15 cellular contexts compared by ENCODE assay signal in the genomic region with DNA sequence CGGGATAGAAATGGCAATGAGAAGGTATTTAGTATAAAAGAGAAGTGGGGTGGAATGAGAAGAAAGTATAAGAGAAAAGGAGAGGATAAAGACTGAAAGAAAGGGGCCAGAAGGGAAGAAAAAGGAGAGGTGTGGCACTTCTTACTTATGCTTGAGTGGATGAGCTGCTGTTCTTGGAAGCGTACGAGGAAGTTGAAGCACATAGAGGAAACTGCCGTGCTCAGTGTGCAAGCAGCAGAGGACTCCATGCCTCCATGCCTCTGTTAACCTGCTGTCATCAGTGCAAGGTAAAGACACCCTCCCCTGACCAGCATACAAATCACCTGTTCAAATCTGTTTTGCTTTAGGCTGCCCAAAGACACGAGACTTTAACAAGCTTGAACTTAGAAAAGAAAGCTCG. TPM values are rescaled to one million over a fixed set of nuclear protein-coding genes. Genes with fewer than 3 reads are reported as not detected.
DNase-seq lines count a peak whose midpoint lies in the region; ATAC-seq and TF ChIP-seq lines count a peak whose summit lies in the region.
"Had no signal": no experiment of that assay in that cellular context is flagged by ENCODE, and none has a peak within 500 bp of the region (broad histone marks: within the 10 kb centered on the region; RNA-seq: fewer than 3 reads in every experiment).

No MANE protein-coding gene starts in this region.

- peaks cover 20% of the 10 kb centered on the region for H3K4me1 Mint-ChIP-seq in activated CD4-positive, alpha-beta T cell treated with anti-CD3 and anti-CD28 coated beads, Interleukin-2, amount 10 ng/mL, durations not matched to agents 24 days and 14 days
- peaks cover 64% of the 10 kb centered on the region for H3K4me1 Mint-ChIP-seq in activated naive CD8-positive, alpha-beta T cell treated with anti-CD3 and anti-CD28 coated beads, Interleukin-2, amount 50 U/mL, for 24 hours
- H3K4me1 Mint-ChIP-seq in neural progenitor cell = peaks cover 3% of the 10 kb centered on the region

- no peak overlapping the region for H3K9ac ChIP-seq in neural progenitor cell

- H3K4me2 ChIP-seq in neural progenitor cell = peak overlapping the region; percentile 27

- 65 to 75% methylated on average over 6 of the region's 6 CpGs for WGBS in sigmoid colon, 2 donors

- H3K79me2 ChIP-seq in neural progenitor cell (ENCODE audit: low read depth) = peaks cover 11% of the 10 kb centered on the region

- ATAC-seq in activated naive CD8-positive, alpha-beta T cell treated with anti-CD3 and anti-CD28 coated beads, Interleukin-2, amount 50 U/mL, for 24 hours = no peak
- no peak for ATAC-seq in GM21423 (IDR thresholded peaks at IDR 0.05; ENCODE audit: unreplicated experiment)

- no peaks in the 10 kb centered on the region for H3K9me3 Mint-ChIP-seq in activated CD4-positive, alpha-beta T cell treated with anti-CD3 and anti-CD28 coated beads, Interleukin-2, amount 10 ng/mL, durations not matched to agents 24 days and 14 days
- H3K9me3 Mint-ChIP-seq in activated naive CD8-positive, alpha-beta T cell treated with anti-CD3 and anti-CD28 coated beads, Interleukin-2, amount 50 U/mL, for 24 hours = no peaks in the 10 kb centered on the region
- no peaks in the 10 kb centered on the region for H3K9me3 Mint-ChIP-seq in neural progenitor cell

- H3F3A ChIP-seq in neural progenitor cell (ENCODE audit: low read depth) = no peaks in the 10 kb centered on the region

- no peak for DNase-seq in activated CD4-positive, alpha-beta T cell treated with anti-CD3 and anti-CD28 coated beads, Interleukin-2, amount 10 ng/mL, durations not matched to agents 24 days and 14 days
- no peak for DNase-seq in activated CD4-positive, alpha-beta T cell treated with anti-CD3 and anti-CD28 coated beads for 1 hour
- DNase-seq in MV-4-11 (lab: John Stamatoyannopoulos, UW) = peak; percentile 41
- no peak for DNase-seq in activated naive CD8-positive, alpha-beta T cell treated with anti-CD3 and anti-CD28 coated beads, Interleukin-2, amount 50 U/mL, for 24 hours
- DNase-seq in neural progenitor cell (ENCODE audit: low spot score) = no peak
- DNase-seq in sigmoid colon = no peak
- no peak for DNase-seq in HuH-7 (ENCODE audit: low spot score)
- DNase-seq: anterior cingulate cortex, hypothalamus, NCI-H2171 treated with DMSO at 0.1 percent for 48 hours, SHP77 treated with DMSO at 0.1 percent for 48 hours had no signal

- no peak for TF ChIP-seq POLR2A in sigmoid colon (IDR thresholded peaks at IDR 0.05)

- H3K4me3 ChIP-seq in neural progenitor cell = no peak overlapping the region
- H3K4me3 ChIP-seq in sigmoid colon = no peak overlapping the region
- H3K4me3 ChIP-seq: lung, skin epidermis had no signal

- no peak for TF ChIP-seq EP300 in sigmoid colon (IDR thresholded peaks at IDR 0.05)

- H3K27ac Mint-ChIP-seq in activated CD4-positive, alpha-beta T cell treated with anti-CD3 and anti-CD28 coated beads, Interleukin-2, amount 10 ng/mL, durations not matched to agents 24 days and 14 days = peak overlapping the region; percentile 1
- peak overlapping the region; percentile 56 for H3K27ac Mint-ChIP-seq in activated naive CD8-positive, alpha-beta T cell treated with anti-CD3 and anti-CD28 coated beads, Interleukin-2, amount 50 U/mL, for 24 hours
- no peak overlapping the region for H3K27ac Mint-ChIP-seq in neural progenitor cell

- H3K4me3 Mint-ChIP-seq in activated CD4-positive, alpha-beta T cell treated with anti-CD3 and anti-CD28 coated beads, Interleukin-2, amount 10 ng/mL, durations not matched to agents 24 days and 14 days = no peak overlapping the region
- H3K4me3 Mint-ChIP-seq in activated naive CD8-positive, alpha-beta T cell treated with anti-CD3 and anti-CD28 coated beads, Interleukin-2, amount 50 U/mL, for 24 hours = no peak overlapping the region
- H3K4me3 Mint-ChIP-seq in neural progenitor cell = no peak overlapping the region

- H3K27ac ChIP-seq in neural progenitor cell (no peak overlapping the region), sigmoid colon (no peak overlapping the region)
- H3K27ac ChIP-seq: VCaP had no signal

- H3K4me1 ChIP-seq in neural progenitor cell (no peaks in the 10 kb centered on the region), sigmoid colon (peaks cover 0 to 8% (median 4%) of the 10 kb centered on the region in 4 donors)

- no peak overlapping the region for H2AFZ ChIP-seq in neural progenitor cell (replicated peaks)

- no peaks in the 10 kb centered on the region for H3K9me3 ChIP-seq in neural progenitor cell (ENCODE audit: low read depth)
- H3K9me3 ChIP-seq in sigmoid colon = no peaks in the 10 kb centered on the region

- H4K20me1 ChIP-seq in neural progenitor cell (ENCODE audit: low read depth) = no peaks in the 10 kb centered on the region

- intact Hi-C loops in activated CD4-positive, alpha-beta T cell treated with anti-CD3 and anti-CD28 coated beads, Interleukin-2, amount 10 ng/mL, durations not matched to agents 24 days and 14 days (cut with micrococcal nuclease) = no loop called here
- intact Hi-C loops in sigmoid colon (cut with DNase I) = no loop called here

- H3K36me3 Mint-ChIP-seq in activated CD4-positive, alpha-beta T cell treated with anti-CD3 and anti-CD28 coated beads, Interleukin-2, amount 10 ng/mL, durations not matched to agents 24 days and 14 days (ENCODE audit: low read depth) = peaks cover 72% of the 10 kb centered on the region
- peaks cover 55% of the 10 kb centered on the region for H3K36me3 Mint-ChIP-seq in activated naive CD8-positive, alpha-beta T cell treated with anti-CD3 and anti-CD28 coated beads, Interleukin-2, amount 50 U/mL, for 24 hours (ENCODE audit: low read depth)
- peaks cover 3% of the 10 kb centered on the region for H3K36me3 Mint-ChIP-seq in neural progenitor cell

- TF ChIP-seq CTCF in neural progenitor cell (IDR thresholded peaks at IDR 0.05) = no peak
- TF ChIP-seq CTCF in sigmoid colon (IDR thresholded peaks at IDR 0.05) = no peak

- H3K36me3 ChIP-seq in neural progenitor cell = no peaks in the 10 kb centered on the region
- peaks cover 0 to 82% (median 21%) of the 10 kb centered on the region in 4 donors for H3K36me3 ChIP-seq in sigmoid colon

- H3K27me3 Mint-ChIP-seq in activated CD4-positive, alpha-beta T cell treated with anti-CD3 and anti-CD28 coated beads, Interleukin-2, amount 10 ng/mL, durations not matched to agents 24 days and 14 days = no peaks in the 10 kb centered on the region
- H3K27me3 Mint-ChIP-seq in activated naive CD8-positive, alpha-beta T cell treated with anti-CD3 and anti-CD28 coated beads, Interleukin-2, amount 50 U/mL, for 24 hours = no peaks in the 10 kb centered on the region
- H3K27me3 Mint-ChIP-seq in neural progenitor cell (ENCODE audit: insufficient read depth, low read depth) = no peaks in the 10 kb centered on the region

- H3K27me3 ChIP-seq in neural progenitor cell (no peaks in the 10 kb centered on the region), sigmoid colon (no peaks in the 10 kb centered on the region)

RNA-seq across cellular contexts. Expression of gene WDR5B, which starts 6.5 kb away (rescaled TPM):
- total RNA-seq in activated CD4-positive, alpha-beta T cell treated with anti-CD3 and anti-CD28 coated beads, Interleukin-2, amount 10 ng/mL, durations not matched to agents 24 days and 14 days = 4.8 and 4.9 TPM in 2 replicates
- total RNA-seq in neural progenitor cell (ENCODE audit: low replicate concordance) (7.8 and 11.8 TPM in 2 replicates), sigmoid colon (1 to 10 TPM; 1.9 to 4.6 (median 2.7) TPM)
- 1 to 10 TPM; 1.2 to 3.2 (median 1.2) TPM for polyA plus RNA-seq in sigmoid colon

RNA-seq across cellular contexts. Expression of gene FAM162A, which starts 25.4 kb away (rescaled TPM):
- total RNA-seq in activated CD4-positive, alpha-beta T cell treated with anti-CD3 and anti-CD28 coated beads, Interleukin-2, amount 10 ng/mL, durations not matched to agents 24 days and 14 days = 77.8 and 84.9 TPM in 2 replicates
- total RNA-seq in neural progenitor cell (ENCODE audit: low replicate concordance) (29.3 and 66.1 TPM in 2 replicates), sigmoid colon (10 to 100 TPM; 37.1 to 56.6 (median 45.6) TPM)
- polyA plus RNA-seq in sigmoid colon = 100 to 1,000 TPM; 200 to 298 (median 277) TPM

RNA-seq across cellular contexts. Expression of gene MIX23, which starts 26.4 kb away (rescaled TPM):
- total RNA-seq in activated CD4-positive, alpha-beta T cell treated with anti-CD3 and anti-CD28 coated beads, Interleukin-2, amount 10 ng/mL, durations not matched to agents 24 days and 14 days = 119 and 126 TPM in 2 replicates
- total RNA-seq in neural progenitor cell (ENCODE audit: low replicate concordance) = 52.9 and 104 TPM in 2 replicates
- total RNA-seq in sigmoid colon = 10 to 100 TPM in 3 of 4 donors, 1 to 10 TPM in 1; 8.2 to 24.8 (median 17.2) TPM
- polyA plus RNA-seq in sigmoid colon = 10 to 100 TPM; 43.2 to 49.2 (median 44.5) TPM
